ENCODE assay signal across 1 cellular context in the genomic region with DNA sequence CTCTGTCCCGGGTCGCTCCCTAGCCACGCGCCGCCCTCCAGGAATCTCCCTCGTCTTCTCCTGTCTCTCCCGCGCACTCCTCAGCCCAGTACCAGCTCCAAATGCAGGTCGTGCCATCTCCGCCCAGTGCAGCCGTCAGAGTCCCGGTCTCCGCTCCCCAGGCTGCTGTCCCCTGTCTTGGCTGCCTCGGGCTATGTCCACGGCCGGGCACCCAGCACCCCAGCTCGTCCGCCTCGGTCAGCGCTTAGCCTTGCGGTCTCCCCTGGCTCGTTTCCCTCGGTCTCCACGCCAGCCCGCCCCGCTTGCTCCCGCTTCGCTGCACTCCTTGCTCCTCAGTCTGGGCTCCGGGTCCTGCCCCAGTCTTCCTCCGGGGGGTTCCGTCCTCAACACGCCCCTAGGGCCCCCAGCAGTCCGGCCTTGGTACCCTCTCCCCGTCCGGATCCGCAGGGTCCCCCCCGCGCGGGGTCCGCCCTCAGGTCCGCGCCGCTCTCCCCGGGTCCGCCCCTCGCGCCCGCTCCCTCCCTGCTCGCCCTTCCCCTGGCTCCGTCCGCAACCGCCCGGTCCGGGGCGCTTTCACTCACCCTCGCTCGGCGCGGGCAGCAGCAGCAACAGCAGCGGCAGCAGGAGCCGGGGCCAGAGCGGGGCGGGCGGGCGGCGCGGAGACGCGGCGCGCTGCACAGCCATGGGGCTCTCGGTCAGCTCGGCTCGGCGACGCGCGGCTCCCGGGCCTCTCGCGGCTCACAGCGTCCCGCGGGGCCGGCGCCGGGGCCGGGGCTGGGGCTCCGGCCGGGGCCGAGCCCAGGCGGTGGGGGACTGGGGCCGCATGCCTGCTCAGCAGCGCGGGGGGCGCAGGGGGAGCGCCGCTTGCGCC.
TF ChIP-seq lines count a peak whose summit lies in the region.

No MANE protein-coding gene starts in this region.

TF ChIP-seq in HEK293, 187 proteins besides CTCF, POLR2A, EP300 and RAD21 (continued from another document and continues in another):
- TF ChIP-seq ZNF529 (tag by site-specific recombination; IDR thresholded peaks at IDR 0.05; ENCODE audit: insufficient replicate concordance) (no peak), KLF9 (tag by site-specific recombination; IDR thresholded peaks at IDR 0.05; ENCODE audit: low read depth) (peak; percentile 70), ZNF626 (tag by site-specific recombination; IDR thresholded peaks at IDR 0.05) (no peak), ZNF629 (tag by site-specific recombination; IDR thresholded peaks at IDR 0.05) (peak; percentile 45; the same call in 1 of the 2 replicates), ZNF133 (tag by site-specific recombination; IDR thresholded peaks at IDR 0.05) (no peak), ZNF660 (tag by site-specific recombination; IDR thresholded peaks at IDR 0.05) (peak; percentile 64; the same call in 1 of the 2 replicates), ZFP69B (tag by site-specific recombination; IDR thresholded peaks at IDR 0.05) (no peak; the same call in 1 of the 2 replicates), HOXA7 (CRISPR knock-in tag; IDR thresholded peaks at IDR 0.05; ENCODE audit: borderline replicate concordance) (no peak), ZNF184 (tag by site-specific recombination; IDR thresholded peaks at IDR 0.05) (no peak), ZNF394 (tag by site-specific recombination; IDR thresholded peaks at IDR 0.05; ENCODE audit: borderline replicate concordance) (no peak), GFI1B (tag by site-specific recombination; IDR thresholded peaks at IDR 0.05) (no peak), ZNF830 (tag by site-specific recombination; IDR thresholded peaks at IDR 0.05; ENCODE audit: low read depth) (no peak), ZSCAN23 (tag by site-specific recombination; IDR thresholded peaks at IDR 0.05) (no peak), ZNF391 (tag by site-specific recombination; IDR thresholded peaks at IDR 0.05; ENCODE audit: borderline replicate concordance, low read depth) (no peak), ZNF624 (tag by site-specific recombination; IDR thresholded peaks at IDR 0.05) (no peak), REPIN1 (tag by site-specific recombination; IDR thresholded peaks at IDR 0.05; ENCODE audit: low read depth) (0 out of 2 replicates have a peak, but pooled peaks have one; percentile 0), ZNF610 (tag by site-specific recombination; IDR thresholded peaks at IDR 0.05; ENCODE audit: borderline replicate concordance) (no peak), ZNF501 (tag by site-specific recombination; IDR thresholded peaks at IDR 0.05) (peak; percentile 64), OSR2 (tag by site-specific recombination; IDR thresholded peaks at IDR 0.05) (peak; percentile 25; the same call in 1 of the 2 replicates), ZNF19 (tag by site-specific recombination; IDR thresholded peaks at IDR 0.05; ENCODE audit: low read depth) (no peak), ZNF140 (tag by site-specific recombination; IDR thresholded peaks at IDR 0.05) (no peak), ZNF37A (tag by site-specific recombination; IDR thresholded peaks at IDR 0.05) (no peak), KLF16 (tag by site-specific recombination; IDR thresholded peaks at IDR 0.05) (peak; percentile 69; the same call in 1 of the 2 replicates), ZNF785 (tag by site-specific recombination; IDR thresholded peaks at IDR 0.05) (no peak), ZNF324 (tag by site-specific recombination; IDR thresholded peaks at IDR 0.05) (no peak), ZNF514 (tag by site-specific recombination; IDR thresholded peaks at IDR 0.05) (no peak), ZNF138 (tag by site-specific recombination; IDR thresholded peaks at IDR 0.05; ENCODE audit: borderline replicate concordance) (no peak), MEIS1 (CRISPR knock-in tag; IDR thresholded peaks at IDR 0.05; ENCODE audit: borderline replicate concordance) (no peak), SP7 (tag by site-specific recombination; IDR thresholded peaks at IDR 0.05) (no peak; the same call in none of the 2 replicates), SP2 (tag by site-specific recombination; IDR thresholded peaks at IDR 0.05) (peak; percentile 57; the same call in 1 of the 2 replicates)
- TF ChIP-seq, protein P1, sequence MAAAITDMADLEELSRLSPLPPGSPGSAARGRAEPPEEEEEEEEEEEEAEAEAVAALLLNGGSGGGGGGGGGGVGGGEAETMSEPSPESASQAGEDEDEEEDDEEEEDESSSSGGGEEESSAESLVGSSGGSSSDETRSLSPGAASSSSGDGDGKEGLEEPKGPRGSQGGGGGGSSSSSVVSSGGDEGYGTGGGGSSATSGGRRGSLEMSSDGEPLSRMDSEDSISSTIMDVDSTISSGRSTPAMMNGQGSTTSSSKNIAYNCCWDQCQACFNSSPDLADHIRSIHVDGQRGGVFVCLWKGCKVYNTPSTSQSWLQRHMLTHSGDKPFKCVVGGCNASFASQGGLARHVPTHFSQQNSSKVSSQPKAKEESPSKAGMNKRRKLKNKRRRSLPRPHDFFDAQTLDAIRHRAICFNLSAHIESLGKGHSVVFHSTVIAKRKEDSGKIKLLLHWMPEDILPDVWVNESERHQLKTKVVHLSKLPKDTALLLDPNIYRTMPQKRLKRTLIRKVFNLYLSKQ (tag by site-specific recombination; IDR thresholded peaks at IDR 0.05; ENCODE audit: borderline replicate concordance): no peak
- TF ChIP-seq, protein P2, sequence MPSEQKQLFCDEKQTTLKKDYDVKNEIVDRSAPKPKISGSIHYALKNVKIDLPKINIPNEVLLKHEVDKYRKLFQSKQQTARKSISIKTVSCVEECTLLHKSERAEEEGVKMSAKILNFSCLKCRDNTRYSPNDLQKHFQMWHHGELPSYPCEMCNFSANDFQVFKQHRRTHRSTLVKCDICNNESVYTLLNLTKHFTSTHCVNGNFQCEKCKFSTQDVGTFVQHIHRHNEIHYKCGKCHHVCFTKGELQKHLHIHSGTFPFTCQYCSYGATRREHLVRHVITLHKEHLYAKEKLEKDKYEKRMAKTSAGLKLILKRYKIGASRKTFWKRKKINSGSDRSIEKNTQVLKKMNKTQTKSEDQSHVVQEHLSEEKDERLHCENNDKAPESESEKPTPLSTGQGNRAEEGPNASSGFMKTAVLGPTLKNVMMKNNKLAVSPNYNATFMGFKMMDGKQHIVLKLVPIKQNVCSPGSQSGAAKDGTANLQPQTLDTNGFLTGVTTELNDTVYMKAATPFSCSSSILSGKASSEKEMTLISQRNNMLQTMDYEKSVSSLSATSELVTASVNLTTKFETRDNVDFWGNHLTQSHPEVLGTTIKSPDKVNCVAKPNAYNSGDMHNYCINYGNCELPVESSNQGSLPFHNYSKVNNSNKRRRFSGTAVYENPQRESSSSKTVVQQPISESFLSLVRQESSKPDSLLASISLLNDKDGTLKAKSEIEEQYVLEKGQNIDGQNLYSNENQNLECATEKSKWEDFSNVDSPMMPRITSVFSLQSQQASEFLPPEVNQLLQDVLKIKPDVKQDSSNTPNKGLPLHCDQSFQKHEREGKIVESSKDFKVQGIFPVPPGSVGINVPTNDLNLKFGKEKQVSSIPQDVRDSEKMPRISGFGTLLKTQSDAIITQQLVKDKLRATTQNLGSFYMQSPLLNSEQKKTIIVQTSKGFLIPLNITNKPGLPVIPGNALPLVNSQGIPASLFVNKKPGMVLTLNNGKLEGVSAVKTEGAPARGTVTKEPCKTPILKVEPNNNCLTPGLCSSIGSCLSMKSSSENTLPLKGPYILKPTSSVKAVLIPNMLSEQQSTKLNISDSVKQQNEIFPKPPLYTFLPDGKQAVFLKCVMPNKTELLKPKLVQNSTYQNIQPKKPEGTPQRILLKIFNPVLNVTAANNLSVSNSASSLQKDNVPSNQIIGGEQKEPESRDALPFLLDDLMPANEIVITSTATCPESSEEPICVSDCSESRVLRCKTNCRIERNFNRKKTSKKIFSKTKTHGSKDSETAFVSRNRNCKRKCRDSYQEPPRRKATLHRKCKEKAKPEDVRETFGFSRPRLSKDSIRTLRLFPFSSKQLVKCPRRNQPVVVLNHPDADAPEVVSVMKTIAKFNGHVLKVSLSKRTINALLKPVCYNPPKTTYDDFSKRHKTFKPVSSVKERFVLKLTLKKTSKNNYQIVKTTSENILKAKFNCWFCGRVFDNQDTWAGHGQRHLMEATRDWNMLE (tag by site-specific recombination; conservative IDR thresholded peaks at IDR 0.05; ENCODE audit: low read depth): no peak
- TF ChIP-seq, protein P3, sequence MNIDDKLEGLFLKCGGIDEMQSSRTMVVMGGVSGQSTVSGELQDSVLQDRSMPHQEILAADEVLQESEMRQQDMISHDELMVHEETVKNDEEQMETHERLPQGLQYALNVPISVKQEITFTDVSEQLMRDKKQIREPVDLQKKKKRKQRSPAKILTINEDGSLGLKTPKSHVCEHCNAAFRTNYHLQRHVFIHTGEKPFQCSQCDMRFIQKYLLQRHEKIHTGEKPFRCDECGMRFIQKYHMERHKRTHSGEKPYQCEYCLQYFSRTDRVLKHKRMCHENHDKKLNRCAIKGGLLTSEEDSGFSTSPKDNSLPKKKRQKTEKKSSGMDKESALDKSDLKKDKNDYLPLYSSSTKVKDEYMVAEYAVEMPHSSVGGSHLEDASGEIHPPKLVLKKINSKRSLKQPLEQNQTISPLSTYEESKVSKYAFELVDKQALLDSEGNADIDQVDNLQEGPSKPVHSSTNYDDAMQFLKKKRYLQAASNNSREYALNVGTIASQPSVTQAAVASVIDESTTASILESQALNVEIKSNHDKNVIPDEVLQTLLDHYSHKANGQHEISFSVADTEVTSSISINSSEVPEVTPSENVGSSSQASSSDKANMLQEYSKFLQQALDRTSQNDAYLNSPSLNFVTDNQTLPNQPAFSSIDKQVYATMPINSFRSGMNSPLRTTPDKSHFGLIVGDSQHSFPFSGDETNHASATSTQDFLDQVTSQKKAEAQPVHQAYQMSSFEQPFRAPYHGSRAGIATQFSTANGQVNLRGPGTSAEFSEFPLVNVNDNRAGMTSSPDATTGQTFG (tag by site-specific recombination; IDR thresholded peaks at IDR 0.05; ENCODE audit: borderline replicate concordance): no peak
- TF ChIP-seq, protein P4, sequence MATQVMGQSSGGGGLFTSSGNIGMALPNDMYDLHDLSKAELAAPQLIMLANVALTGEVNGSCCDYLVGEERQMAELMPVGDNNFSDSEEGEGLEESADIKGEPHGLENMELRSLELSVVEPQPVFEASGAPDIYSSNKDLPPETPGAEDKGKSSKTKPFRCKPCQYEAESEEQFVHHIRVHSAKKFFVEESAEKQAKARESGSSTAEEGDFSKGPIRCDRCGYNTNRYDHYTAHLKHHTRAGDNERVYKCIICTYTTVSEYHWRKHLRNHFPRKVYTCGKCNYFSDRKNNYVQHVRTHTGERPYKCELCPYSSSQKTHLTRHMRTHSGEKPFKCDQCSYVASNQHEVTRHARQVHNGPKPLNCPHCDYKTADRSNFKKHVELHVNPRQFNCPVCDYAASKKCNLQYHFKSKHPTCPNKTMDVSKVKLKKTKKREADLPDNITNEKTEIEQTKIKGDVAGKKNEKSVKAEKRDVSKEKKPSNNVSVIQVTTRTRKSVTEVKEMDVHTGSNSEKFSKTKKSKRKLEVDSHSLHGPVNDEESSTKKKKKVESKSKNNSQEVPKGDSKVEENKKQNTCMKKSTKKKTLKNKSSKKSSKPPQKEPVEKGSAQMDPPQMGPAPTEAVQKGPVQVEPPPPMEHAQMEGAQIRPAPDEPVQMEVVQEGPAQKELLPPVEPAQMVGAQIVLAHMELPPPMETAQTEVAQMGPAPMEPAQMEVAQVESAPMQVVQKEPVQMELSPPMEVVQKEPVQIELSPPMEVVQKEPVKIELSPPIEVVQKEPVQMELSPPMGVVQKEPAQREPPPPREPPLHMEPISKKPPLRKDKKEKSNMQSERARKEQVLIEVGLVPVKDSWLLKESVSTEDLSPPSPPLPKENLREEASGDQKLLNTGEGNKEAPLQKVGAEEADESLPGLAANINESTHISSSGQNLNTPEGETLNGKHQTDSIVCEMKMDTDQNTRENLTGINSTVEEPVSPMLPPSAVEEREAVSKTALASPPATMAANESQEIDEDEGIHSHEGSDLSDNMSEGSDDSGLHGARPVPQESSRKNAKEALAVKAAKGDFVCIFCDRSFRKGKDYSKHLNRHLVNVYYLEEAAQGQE (tag by site-specific recombination; IDR thresholded peaks at IDR 0.05): peak; percentile 63
- TF ChIP-seq, protein P5, sequence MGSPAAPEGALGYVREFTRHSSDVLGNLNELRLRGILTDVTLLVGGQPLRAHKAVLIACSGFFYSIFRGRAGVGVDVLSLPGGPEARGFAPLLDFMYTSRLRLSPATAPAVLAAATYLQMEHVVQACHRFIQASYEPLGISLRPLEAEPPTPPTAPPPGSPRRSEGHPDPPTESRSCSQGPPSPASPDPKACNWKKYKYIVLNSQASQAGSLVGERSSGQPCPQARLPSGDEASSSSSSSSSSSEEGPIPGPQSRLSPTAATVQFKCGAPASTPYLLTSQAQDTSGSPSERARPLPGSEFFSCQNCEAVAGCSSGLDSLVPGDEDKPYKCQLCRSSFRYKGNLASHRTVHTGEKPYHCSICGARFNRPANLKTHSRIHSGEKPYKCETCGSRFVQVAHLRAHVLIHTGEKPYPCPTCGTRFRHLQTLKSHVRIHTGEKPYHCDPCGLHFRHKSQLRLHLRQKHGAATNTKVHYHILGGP (tag by site-specific recombination; IDR thresholded peaks at IDR 0.05): 0 out of 2 replicates have a peak, but pooled peaks have one; percentile 7
- TF ChIP-seq, protein P6, sequence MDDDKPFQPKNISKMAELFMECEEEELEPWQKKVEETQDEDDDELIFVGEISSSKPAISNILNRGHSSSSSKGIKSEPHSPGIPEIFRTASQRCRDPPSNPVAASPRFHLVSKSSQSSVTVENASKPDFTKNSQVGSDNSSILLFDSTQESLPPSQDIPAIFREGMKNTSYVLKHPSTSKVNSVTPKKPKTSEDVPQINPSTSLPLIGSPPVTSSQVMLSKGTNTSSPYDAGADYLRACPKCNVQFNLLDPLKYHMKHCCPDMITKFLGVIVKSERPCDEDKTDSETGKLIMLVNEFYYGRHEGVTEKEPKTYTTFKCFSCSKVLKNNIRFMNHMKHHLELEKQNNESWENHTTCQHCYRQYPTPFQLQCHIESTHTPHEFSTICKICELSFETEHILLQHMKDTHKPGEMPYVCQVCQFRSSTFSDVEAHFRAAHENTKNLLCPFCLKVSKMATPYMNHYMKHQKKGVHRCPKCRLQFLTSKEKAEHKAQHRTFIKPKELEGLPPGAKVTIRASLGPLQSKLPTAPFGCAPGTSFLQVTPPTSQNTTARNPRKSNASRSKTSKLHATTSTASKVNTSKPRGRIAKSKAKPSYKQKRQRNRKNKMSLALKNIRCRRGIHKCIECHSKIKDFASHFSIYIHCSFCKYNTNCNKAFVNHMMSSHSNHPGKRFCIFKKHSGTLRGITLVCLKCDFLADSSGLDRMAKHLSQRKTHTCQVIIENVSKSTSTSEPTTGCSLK (tag by site-specific recombination; IDR thresholded peaks at IDR 0.05): no peak
- TF ChIP-seq, protein P7, sequence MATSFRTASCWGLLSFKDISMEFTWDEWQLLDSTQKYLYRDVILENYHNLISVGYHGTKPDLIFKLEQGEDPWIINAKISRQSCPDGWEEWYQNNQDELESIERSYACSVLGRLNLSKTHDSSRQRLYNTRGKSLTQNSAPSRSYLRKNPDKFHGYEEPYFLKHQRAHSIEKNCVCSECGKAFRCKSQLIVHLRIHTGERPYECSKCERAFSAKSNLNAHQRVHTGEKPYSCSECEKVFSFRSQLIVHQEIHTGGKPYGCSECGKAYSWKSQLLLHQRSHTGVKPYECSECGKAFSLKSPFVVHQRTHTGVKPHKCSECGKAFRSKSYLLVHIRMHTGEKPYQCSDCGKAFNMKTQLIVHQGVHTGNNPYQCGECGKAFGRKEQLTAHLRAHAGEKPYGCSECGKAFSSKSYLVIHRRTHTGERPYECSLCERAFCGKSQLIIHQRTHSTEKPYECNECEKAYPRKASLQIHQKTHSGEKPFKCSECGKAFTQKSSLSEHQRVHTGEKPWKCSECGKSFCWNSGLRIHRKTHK (tag by site-specific recombination; IDR thresholded peaks at IDR 0.05): no peak
